16 cellular contexts compared by ENCODE assay signal in the genomic region with DNA sequence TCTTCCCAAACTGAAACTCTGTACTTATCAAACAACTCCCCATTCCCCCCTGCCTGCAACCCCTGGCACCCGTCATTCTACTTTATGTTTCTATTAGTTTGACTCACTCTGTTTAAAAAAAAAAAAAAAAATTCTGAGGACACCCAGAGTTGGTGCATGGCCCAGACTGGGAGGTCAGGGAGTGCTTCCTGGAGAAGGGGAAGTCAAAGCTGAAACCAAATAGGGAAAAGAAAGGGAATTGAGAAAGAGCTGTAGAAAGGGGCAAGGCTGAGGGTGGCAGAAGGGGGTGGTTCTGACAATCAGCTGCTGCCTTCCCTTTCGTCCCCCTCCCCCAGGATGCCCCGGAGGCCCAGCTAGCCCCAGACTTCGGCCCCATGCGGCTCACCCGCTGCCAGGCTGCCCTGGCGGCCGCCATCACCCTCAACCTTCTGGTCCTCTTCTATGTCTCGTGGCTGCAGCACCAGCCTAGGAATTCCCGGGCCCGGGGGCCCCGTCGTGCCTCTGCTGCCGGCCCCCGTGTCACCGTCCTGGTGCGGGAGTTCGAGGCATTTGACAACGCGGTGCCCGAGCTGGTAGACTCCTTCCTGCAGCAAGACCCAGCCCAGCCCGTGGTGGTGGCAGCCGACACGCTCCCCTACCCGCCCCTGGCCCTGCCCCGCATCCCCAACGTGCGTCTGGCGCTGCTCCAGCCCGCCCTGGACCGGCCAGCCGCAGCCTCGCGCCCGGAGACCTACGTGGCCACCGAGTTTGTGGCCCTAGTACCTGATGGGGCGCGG. TPM values are rescaled to one million over a fixed set of nuclear protein-coding genes. Genes with fewer than 3 reads are reported as not detected.
DNase-seq lines count a peak whose midpoint lies in the region; ATAC-seq and TF ChIP-seq lines count a peak whose summit lies in the region.
"Had no signal": no experiment of that assay in that cellular context is flagged by ENCODE, and none has a peak within 500 bp of the region (broad histone marks: within the 10 kb centered on the region; RNA-seq: fewer than 3 reads in every experiment).

No MANE protein-coding gene starts in this region.

- DNase-seq in HFFc6, result peak; percentile 16
- peak in 1 of 2 donors; percentile 71 for DNase-seq in ascending aorta (ENCODE audit: low spot score in 2 of 2)
- DNase-seq in iPS-NIHi11 (ENCODE audit: low spot score), result peak; percentile 5
- peak; percentile 77 for DNase-seq in stromal cell of bone marrow (ENCODE audit: low read depth)
- no peak for DNase-seq in Peyer's patch
- DNase-seq in HUDEP-2 (lab: John Stamatoyannopoulos, UW; ENCODE audit: unreplicated experiment in 76 of 76), result no peak
- no peak for DNase-seq in Calu3
- DNase-seq in activated CD4-positive, alpha-beta T cell treated with anti-CD3 and anti-CD28 coated beads for 36 hours, result no peak
- DNase-seq: activated CD8-positive, alpha-beta memory T cell treated with anti-CD3 and anti-CD28 coated beads, Interleukin-2, amount 50 U/mL, for 48 hours; activated naive CD8-positive, alpha-beta T cell treated with anti-CD3 and anti-CD28 coated beads for 36 hours; NCI-H1092 treated with DMSO at 0.1 percent for 48 hours; retina had no signal

- intact Hi-C loops in ascending aorta (cut with DNase I), result loop anchor here (5.0 kb wide), 1 partner anchor 237 kb away; no protein-coding TSS in a partner anchor
- intact Hi-C loops in Calu3 (cut with micrococcal nuclease; ENCODE audit: unreplicated experiment), result loop anchor here (10.0 kb wide), 2 partner anchors 240 to 280 kb away; no protein-coding TSS in a partner anchor
- intact Hi-C loops in activated CD4-positive, alpha-beta T cell treated with anti-CD3 and anti-CD28 coated beads for 36 hours (cut with DNase I, micrococcal nuclease), result loop anchor here in 1 of 2 experiments (10.0 kb wide), 1 partner anchor 240 kb away; no protein-coding TSS in a partner anchor

- H3K27ac ChIP-seq in ascending aorta, result peak overlapping the region; percentile 58 to 73
- no peak overlapping the region for H3K27ac ChIP-seq in Peyer's patch
- H3K27ac ChIP-seq: SJSA1, suprapubic skin had no signal

- no peaks in the 10 kb centered on the region for H3K4me1 ChIP-seq in ascending aorta
- peaks cover 0 to 7% (median 0%) of the 10 kb centered on the region in 4 donors for H3K4me1 ChIP-seq in Peyer's patch

- no peak overlapping the region for H3K4me3 Mint-ChIP-seq in HFFc6
- no peak overlapping the region for H3K4me3 Mint-ChIP-seq in Calu3 (ENCODE audit: low read depth, unreplicated experiment)
- no peak overlapping the region for H3K4me3 Mint-ChIP-seq in activated CD4-positive, alpha-beta T cell treated with anti-CD3 and anti-CD28 coated beads for 36 hours
- H3K4me3 Mint-ChIP-seq: activated naive CD8-positive, alpha-beta T cell treated with anti-CD3 and anti-CD28 coated beads for 36 hours; GM23338 had no signal

- TF ChIP-seq CTCF in HFFc6 (IDR thresholded peaks at IDR 0.05) (no peak), ascending aorta (IDR thresholded peaks at IDR 0.05) (no peak), Peyer's patch (IDR thresholded peaks at IDR 0.05) (no peak), Calu3 (IDR thresholded peaks at IDR 0.05; ENCODE audit: unreplicated experiment) (no peak)

- TF ChIP-seq POLR2A in Peyer's patch (IDR thresholded peaks at IDR 0.05), result no peak

- no TSS peak for BruUV-seq in Calu3 (replicated peaks; lab: Mats Ljungman, UMichigan)

- no peaks in the 10 kb centered on the region for H3K9me3 Mint-ChIP-seq in HFFc6
- no peaks in the 10 kb centered on the region for H3K9me3 Mint-ChIP-seq in Calu3 (ENCODE audit: low read depth, unreplicated experiment)
- no peaks in the 10 kb centered on the region for H3K9me3 Mint-ChIP-seq in activated CD4-positive, alpha-beta T cell treated with anti-CD3 and anti-CD28 coated beads for 36 hours (ENCODE audit: low read depth)
- H3K9me3 Mint-ChIP-seq: activated naive CD8-positive, alpha-beta T cell treated with anti-CD3 and anti-CD28 coated beads for 36 hours; GM23338 had no signal

- ATAC-seq in activated CD4-positive, alpha-beta T cell treated with anti-CD3 and anti-CD28 coated beads for 36 hours, result no peak
- ATAC-seq: GM12878, GM23338 had no signal

- CTCF ChIA-PET in Calu3 (lab: Charles Lee), result interaction anchor here (2.0 kb wide), 1 partner anchor 29 kb away, joined by 10 read pairs; no protein-coding TSS in a partner anchor
- CTCF ChIA-PET in activated CD4-positive, alpha-beta T cell treated with anti-CD3 and anti-CD28 coated beads for 36 hours (lab: Charles Lee), result interaction anchor here (0.8 to 2.5 kb wide), 5 partner anchors 12 to 236 kb away, joined by 3 to 16 read pairs (median 4); no protein-coding TSS in a partner anchor

- H3K27ac Mint-ChIP-seq in HFFc6, result peak overlapping the region; percentile 37
- H3K27ac Mint-ChIP-seq in Calu3 (ENCODE audit: unreplicated experiment), result no peak overlapping the region
- H3K27ac Mint-ChIP-seq in activated CD4-positive, alpha-beta T cell treated with anti-CD3 and anti-CD28 coated beads for 36 hours, result no peak overlapping the region
- H3K27ac Mint-ChIP-seq: activated naive CD8-positive, alpha-beta T cell treated with anti-CD3 and anti-CD28 coated beads for 36 hours; GM23338 had no signal

- no peaks in the 10 kb centered on the region; the same call in 1 of the 2 replicates for H3K27me3 Mint-ChIP-seq in HFFc6 (ENCODE audit: insufficient read depth)
- no peaks in the 10 kb centered on the region for H3K27me3 Mint-ChIP-seq in Calu3 (ENCODE audit: unreplicated experiment)
- H3K27me3 Mint-ChIP-seq in activated CD4-positive, alpha-beta T cell treated with anti-CD3 and anti-CD28 coated beads for 36 hours, result no peaks in the 10 kb centered on the region
- H3K27me3 Mint-ChIP-seq: activated naive CD8-positive, alpha-beta T cell treated with anti-CD3 and anti-CD28 coated beads for 36 hours had no signal

- H3K27me3 ChIP-seq in ascending aorta, result no peaks in the 10 kb centered on the region
- H3K27me3 ChIP-seq in Peyer's patch, result no peaks in the 10 kb centered on the region
- H3K27me3 ChIP-seq: SJSA1, suprapubic skin had no signal

- H3K36me3 Mint-ChIP-seq in HFFc6 (ENCODE audit: low read depth) (0 out of 2 replicates have a peak, but pooled peaks cover 5% of the 10 kb centered on the region), Calu3 (ENCODE audit: insufficient read depth, unreplicated experiment) (peaks cover 20% of the 10 kb centered on the region)
- H3K36me3 Mint-ChIP-seq in activated CD4-positive, alpha-beta T cell treated with anti-CD3 and anti-CD28 coated beads for 36 hours (ENCODE audit: low read depth), result peaks cover 9% of the 10 kb centered on the region

- H3K4me1 Mint-ChIP-seq in HFFc6 (ENCODE audit: low read depth) (peaks cover 22% of the 10 kb centered on the region), Calu3 (ENCODE audit: low read depth, unreplicated experiment) (no peaks in the 10 kb centered on the region)
- peaks cover 5% of the 10 kb centered on the region for H3K4me1 Mint-ChIP-seq in activated CD4-positive, alpha-beta T cell treated with anti-CD3 and anti-CD28 coated beads for 36 hours

- H3K9me3 ChIP-seq in ascending aorta (no peaks in the 10 kb centered on the region), Peyer's patch (no peaks in the 10 kb centered on the region)
- H3K9me3 ChIP-seq: SJSA1, suprapubic skin had no signal

- H3K4me3 ChIP-seq in ascending aorta (peak overlapping the region in 1 of 2 donors; percentile 6), Peyer's patch (no peak overlapping the region)
- H3K4me3 ChIP-seq: GM12878, GM23338, SJSA1, suprapubic skin had no signal

- H3K36me3 ChIP-seq in ascending aorta, result peaks cover 9 to 17% of the 10 kb centered on the region in 2 donors
- peaks cover 0 to 14% (median 0%) of the 10 kb centered on the region in 3 donors for H3K36me3 ChIP-seq in Peyer's patch

- POLR2A ChIA-PET in activated CD4-positive, alpha-beta T cell treated with anti-CD3 and anti-CD28 coated beads for 36 hours (lab: Charles Lee), result interaction anchor here (0.6 kb wide), 1 partner anchor 23 kb away, joined by 4 read pairs; no protein-coding TSS in a partner anchor

RNA-seq across cellular contexts. Expression of gene STRN4, which starts 9.0 kb away (rescaled TPM):
- 10 to 100 TPM; 53.6 to 60.8 (median 58.3) TPM for total RNA-seq in HFFc6 (2021; fragmentation: NEBNext Ultra II Directional; extraction: Animal tissue kit (Norgen Biotek cat#: 25700))
- total RNA-seq in ascending aorta (151 TPM), Peyer's patch (100 to 1,000 TPM in 3 of 4 donors, 10 to 100 TPM in 1; 80.9 to 146 (median 116) TPM), Calu3 (2022) (149 and 151 TPM in 2 replicates)
- 10 to 100 TPM; 56.4 to 56.8 TPM for total RNA-seq in activated CD4-positive, alpha-beta T cell treated with anti-CD3 and anti-CD28 coated beads for 36 hours

RNA-seq across cellular contexts. Expression of gene FKRP, which starts 9.4 kb away (rescaled TPM):
- 10 to 100 TPM; 31.4 to 36.8 (median 33.2) TPM for total RNA-seq in HFFc6 (2021; fragmentation: NEBNext Ultra II Directional; extraction: Animal tissue kit (Norgen Biotek cat#: 25700))
- total RNA-seq in ascending aorta (11.8 TPM), Peyer's patch (10 to 100 TPM in 3 of 4 donors, 1 to 10 TPM in 1; 9.1 to 18.6 (median 15.3) TPM), Calu3 (2022) (33.7 and 35.0 TPM in 2 replicates)
- total RNA-seq in activated CD4-positive, alpha-beta T cell treated with anti-CD3 and anti-CD28 coated beads for 36 hours, result 10 to 100 TPM; 12.1 to 16.2 TPM

RNA-seq across cellular contexts. Expression of gene SLC1A5, which starts 33.1 kb away (rescaled TPM):
- total RNA-seq in HFFc6 (2021; fragmentation: NEBNext Ultra II Directional; extraction: Animal tissue kit (Norgen Biotek cat#: 25700)), result 100 to 1,000 TPM; 263 to 310 (median 281) TPM
- total RNA-seq in ascending aorta, result 86.8 TPM
- total RNA-seq in Peyer's patch, result 10 to 100 TPM; 19.8 to 34.7 (median 31.2) TPM
- total RNA-seq in Calu3 (2022), result 237 and 250 TPM in 2 replicates
- total RNA-seq in activated CD4-positive, alpha-beta T cell treated with anti-CD3 and anti-CD28 coated beads for 36 hours, result 100 to 1,000 TPM; 200 to 227 TPM

RNA-seq across cellular contexts. Expression of gene PRKD2, which starts 38.4 kb away (rescaled TPM):
- total RNA-seq in HFFc6 (2021; fragmentation: NEBNext Ultra II Directional; extraction: Animal tissue kit (Norgen Biotek cat#: 25700)), result 10 to 100 TPM; 35.3 to 42.2 (median 38.4) TPM
- 101 TPM for total RNA-seq in ascending aorta
- total RNA-seq in Peyer's patch, result 10 to 100 TPM; 57.0 to 88.8 (median 64.0) TPM
- total RNA-seq in Calu3 (2022), result 98.3 and 110 TPM in 2 replicates
- total RNA-seq in activated CD4-positive, alpha-beta T cell treated with anti-CD3 and anti-CD28 coated beads for 36 hours, result 10 to 100 TPM; 76.0 to 78.3 TPM

Comparison
In these comparisons a context has a peak if more than half of its experiments do, and no peak if none do; other contexts are left out.
1. DNase-seq: peak in HFFc6 (single experiment), iPS-NIHi11 (single experiment) and stromal cell of bone marrow (single experiment); none in Peyer's patch (0 of 3), HUDEP-2 (0 of 76), Calu3 (single experiment) and activated CD4-positive, alpha-beta T cell treated with anti-CD3 and anti-CD28 coated beads for 36 hours (single experiment).
2. H3K27ac ChIP-seq: peak in ascending aorta (2 of 2); none in Peyer's patch (0 of 4).